Comparison of ENCODE assay signal across 1 cellular context in the genomic region with DNA sequence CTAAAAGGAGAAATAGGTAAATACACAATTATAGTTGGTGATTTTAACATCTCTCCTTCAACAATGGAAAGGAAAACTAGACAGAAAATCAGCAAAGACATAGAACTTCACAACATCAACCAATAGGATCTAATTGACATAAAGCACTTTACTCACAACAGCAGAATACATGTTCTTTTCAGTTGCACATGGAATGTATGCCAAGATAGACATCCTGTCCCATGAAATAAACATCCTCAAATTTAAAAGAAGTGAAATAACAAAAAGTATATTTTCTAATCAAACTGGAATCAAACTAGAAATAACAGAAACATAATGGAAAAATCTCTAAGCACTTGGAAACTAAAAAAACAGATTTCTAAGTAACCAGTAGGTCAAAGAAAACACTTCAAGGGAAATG.
TF ChIP-seq lines count a peak whose summit lies in the region.

No MANE protein-coding gene starts in this region.

TF ChIP-seq in endothelial cell of umbilical vein, 7 proteins besides CTCF, POLR2A, EP300 and RAD21:
- TF ChIP-seq, protein P1, sequence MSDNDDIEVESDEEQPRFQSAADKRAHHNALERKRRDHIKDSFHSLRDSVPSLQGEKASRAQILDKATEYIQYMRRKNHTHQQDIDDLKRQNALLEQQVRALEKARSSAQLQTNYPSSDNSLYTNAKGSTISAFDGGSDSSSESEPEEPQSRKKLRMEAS (IDR thresholded peaks at IDR 0.05; ENCODE audit: insufficient read depth, insufficient read length), result no peak
